In genomic region chr20:38164069-38164468, GRCh38 we compare ENCODE assay signal across 16 cellular contexts. TPM values are rescaled to one million over a fixed set of nuclear protein-coding genes. Genes with fewer than 3 reads are reported as not detected.
DNase-seq lines count a peak whose midpoint lies in the region; ATAC-seq and TF ChIP-seq lines count a peak whose summit lies in the region.
"Had no signal": no experiment of that assay in that cellular context is flagged by ENCODE, and none has a peak within 500 bp of the region (broad histone marks: within the 10 kb centered on the region; RNA-seq: fewer than 3 reads in every experiment).

No MANE protein-coding gene starts in this region.

- no peaks in the 10 kb centered on the region for H3K9me3 ChIP-seq in heart right ventricle
- H3K9me3 ChIP-seq in left ventricle myocardium inferior (replicated peaks): no peaks in the 10 kb centered on the region
- no peaks in the 10 kb centered on the region for H3K9me3 ChIP-seq in SJCRH30 (replicated peaks)

- intact Hi-C loops in heart right ventricle (cut with DNase I): loop anchor here in 6 of 10 donors (2.0 to 5.0 kb wide), 5 partner anchors 37 to 107 kb away; no protein-coding TSS in a partner anchor
- intact Hi-C loops in left ventricle myocardium superior (cut with micrococcal nuclease): loop anchor here (10.0 kb wide), 1 partner anchor 89 kb away; no protein-coding TSS in a partner anchor
- intact Hi-C loops in left ventricle myocardium inferior (cut with micrococcal nuclease): no loop called here
- intact Hi-C loops in posterior vena cava (cut with DNase I): loop anchor here in 1 of 2 donors (5.0 kb wide), 1 partner anchor 92 kb away; no protein-coding TSS in a partner anchor

- 49 to 53% methylated on average over 5 of the region's 5 CpGs for WGBS in heart right ventricle, 2 donors

- peak in 2 of 8 donors; percentile 2 to 8 for ATAC-seq in heart right ventricle
- ATAC-seq in left ventricle myocardium superior: no peak
- ATAC-seq in HG03565 (IDR thresholded peaks at IDR 0.05; ENCODE audit: unreplicated experiment): no peak
- ATAC-seq: naive thymus-derived CD8-positive, alpha-beta T cell had no signal

- TF ChIP-seq CTCF in heart right ventricle (IDR thresholded peaks at IDR 0.05) (no peak), left ventricle myocardium inferior (IDR thresholded peaks at IDR 0.05; ENCODE audit: borderline replicate concordance) (no peak)

- DNase-seq in heart right ventricle: no peak
- no peak for DNase-seq in left ventricle myocardium superior
- no peak for DNase-seq in left ventricle myocardium inferior
- DNase-seq in posterior vena cava (ENCODE audit: low spot score): peak; percentile 76
- no peak for DNase-seq in SJCRH30
- no peak for DNase-seq in HT-29 (ENCODE audit: low spot score)
- DNase-seq in activated CD4-positive, CD25-positive, alpha-beta regulatory T cell treated with anti-CD3 and anti-CD28 coated beads, Interleukin-2, amount 50 U/mL, for 72 hours: no peak
- DNase-seq: ACHN; activated naive CD4-positive, alpha-beta T cell treated with Interleukin-2 at 50 U/mL for 16 hours; DMS153; Karpas-422; naive thymus-derived CD8-positive, alpha-beta T cell; NCI-H187 treated with DMSO at 0.1 percent for 48 hours; NCI-H748 treated with DMSO at 0.1 percent for 48 hours had no signal

- H3K27ac ChIP-seq in heart right ventricle (peak overlapping the region; percentile 71 to 96 (median 90)), left ventricle myocardium inferior (replicated peaks) (peak overlapping the region; percentile 93), SJCRH30 (no peak overlapping the region)
- H3K27ac ChIP-seq: skin epidermis had no signal

- H3K4me1 ChIP-seq in heart right ventricle (peaks cover 33 to 85% (median 58%) of the 10 kb centered on the region in 9 donors), left ventricle myocardium inferior (peaks cover 75% of the 10 kb centered on the region), SJCRH30 (peaks cover 24% of the 10 kb centered on the region)

- H3K36me3 ChIP-seq in heart right ventricle (peaks cover 0 to 28% (median 18%) of the 10 kb centered on the region in 9 donors), left ventricle myocardium inferior (peaks cover 25% of the 10 kb centered on the region), SJCRH30 (no peaks in the 10 kb centered on the region)

- H3K4me3 ChIP-seq in heart right ventricle: peak overlapping the region; percentile 47 to 80 (median 68)
- H3K4me3 ChIP-seq in left ventricle myocardium inferior: peak overlapping the region; percentile 81
- H3K4me3 ChIP-seq in SJCRH30: no peak overlapping the region

- H3K27me3 ChIP-seq in heart right ventricle: no peaks in the 10 kb centered on the region
- no peaks in the 10 kb centered on the region for H3K27me3 ChIP-seq in left ventricle myocardium inferior (ENCODE audit: low read depth)
- H3K27me3 ChIP-seq in SJCRH30: no peaks in the 10 kb centered on the region

RNA-seq across cellular contexts. Expression of gene TGM2, which starts 1.0 kb away (rescaled TPM):
- 100 to 1,000 TPM; 279 to 993 (median 472) TPM for total RNA-seq in heart right ventricle
- 100 to 1,000 TPM; 146 to 475 TPM for polyA plus RNA-seq in heart right ventricle
- 473 TPM for total RNA-seq in left ventricle myocardium superior
- total RNA-seq in left ventricle myocardium inferior: 846 TPM
- total RNA-seq in posterior vena cava: 100 to 1,000 TPM; 442 to 500 TPM
- 0.10 and 0.13 TPM in 2 replicates for total RNA-seq in SJCRH30 (2014; rRNA removed; shearing (Covaris generic))
- total RNA-seq in HT-29 (2014; rRNA removed; shearing (Covaris generic)): 253 and 254 TPM in 2 replicates
- total RNA-seq: naive thymus-derived CD8-positive, alpha-beta T cell had no signal
- polyA plus RNA-seq: naive thymus-derived CD8-positive, alpha-beta T cell had no signal

Comparison
In these comparisons a context has a peak if more than half of its experiments do, and no peak if none do; other contexts are left out.
1. RNA of gene TGM2, which starts 1.0 kb away (total RNA-seq): 846 TPM in left ventricle myocardium inferior (single experiment), 442 to 500 TPM in posterior vena cava, 279 to 993 TPM in heart right ventricle, 473 TPM in left ventricle myocardium superior (single experiment) and 253 to 254 TPM in HT-29; 0.10 to 0.13 TPM in SJCRH30; every median in the first group is over 100 times any median in the second.